In genomic region chr6:152151930-152152329, GRCh38 we compare ENCODE assay signal across 2 cellular contexts.
TF ChIP-seq lines count a peak whose summit lies in the region.

No MANE protein-coding gene starts in this region.

TF ChIP-seq in SK-N-SH treated with all-trans-retinoic acid at 6 μM for 48 hours, 23 proteins besides CTCF, POLR2A, EP300 and RAD21 (continued from another document):
- TF ChIP-seq TCF4 (CRISPR knock-in tag; IDR thresholded peaks at IDR 0.05; ENCODE audit: borderline replicate concordance) = peak; percentile 76; the same call in 1 of the 2 replicates
- TF ChIP-seq TOX (CRISPR knock-in tag; IDR thresholded peaks at IDR 0.05; ENCODE audit: borderline replicate concordance) = no peak

TF ChIP-seq in H1, 55 proteins besides CTCF, POLR2A, EP300 and RAD21 (continued from another document):
- TF ChIP-seq SIN3A (conservative IDR thresholded peaks at IDR 0.05 in 1 of 2, IDR thresholded peaks at IDR 0.05 in 1 of 2; ENCODE audit: low read depth in 1 of 2, low read length in 2 of 2) = no peak
- no peak for TF ChIP-seq EGR1 (IDR thresholded peaks at IDR 0.05; ENCODE audit: borderline replicate concordance, low read depth, low read length)
- TF ChIP-seq SUZ12 (IDR thresholded peaks at IDR 0.05; ENCODE audit: low read length) = no peak
- TF ChIP-seq CEBPB (IDR thresholded peaks at IDR 0.05; ENCODE audit: low read depth, low read length) = no peak
- TF ChIP-seq TAF7 (optimal IDR thresholded peaks at IDR 0.05; ENCODE audit: borderline replicate concordance, low read depth, low read length) = no peak
- TF ChIP-seq USF2 (IDR thresholded peaks at IDR 0.05; ENCODE audit: low read length) = no peak
- TF ChIP-seq BACH1 (IDR thresholded peaks at IDR 0.05; ENCODE audit: low read length) = no peak
- TF ChIP-seq MAFK (IDR thresholded peaks at IDR 0.05; ENCODE audit: low read depth, low read length) = no peak
- no peak for TF ChIP-seq KDM4A (IDR thresholded peaks at IDR 0.05; ENCODE audit: low read depth, low read length, severe bottlenecking)
- TF ChIP-seq TCF12 (IDR thresholded peaks at IDR 0.05; ENCODE audit: low read depth, low read length) = no peak
- no peak for TF ChIP-seq RNF2 (IDR thresholded peaks at IDR 0.05; ENCODE audit: borderline replicate concordance, low read depth, low read length, missing control alignments, poor library complexity, severe bottlenecking)
- no peak for TF ChIP-seq CHD7 (IDR thresholded peaks at IDR 0.05; ENCODE audit: insufficient replicate concordance, low read length)
- no peak for TF ChIP-seq SIX5 (IDR thresholded peaks at IDR 0.05; ENCODE audit: low read depth, low read length)
- TF ChIP-seq SP1 (IDR thresholded peaks at IDR 0.05; ENCODE audit: low read depth, low read length) = no peak
- TF ChIP-seq NRF1 (IDR thresholded peaks at IDR 0.05; ENCODE audit: low read depth, low read length) = no peak
- TF ChIP-seq, protein P1, sequence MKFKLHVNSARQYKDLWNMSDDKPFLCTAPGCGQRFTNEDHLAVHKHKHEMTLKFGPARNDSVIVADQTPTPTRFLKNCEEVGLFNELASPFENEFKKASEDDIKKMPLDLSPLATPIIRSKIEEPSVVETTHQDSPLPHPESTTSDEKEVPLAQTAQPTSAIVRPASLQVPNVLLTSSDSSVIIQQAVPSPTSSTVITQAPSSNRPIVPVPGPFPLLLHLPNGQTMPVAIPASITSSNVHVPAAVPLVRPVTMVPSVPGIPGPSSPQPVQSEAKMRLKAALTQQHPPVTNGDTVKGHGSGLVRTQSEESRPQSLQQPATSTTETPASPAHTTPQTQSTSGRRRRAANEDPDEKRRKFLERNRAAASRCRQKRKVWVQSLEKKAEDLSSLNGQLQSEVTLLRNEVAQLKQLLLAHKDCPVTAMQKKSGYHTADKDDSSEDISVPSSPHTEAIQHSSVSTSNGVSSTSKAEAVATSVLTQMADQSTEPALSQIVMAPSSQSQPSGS (IDR thresholded peaks at IDR 0.05; ENCODE audit: low read length) = no peak
- no peak for TF ChIP-seq JUN (IDR thresholded peaks at IDR 0.05; ENCODE audit: low read depth, low read length)
